ENCODE assay signal across 8 cellular contexts in the genomic region with DNA sequence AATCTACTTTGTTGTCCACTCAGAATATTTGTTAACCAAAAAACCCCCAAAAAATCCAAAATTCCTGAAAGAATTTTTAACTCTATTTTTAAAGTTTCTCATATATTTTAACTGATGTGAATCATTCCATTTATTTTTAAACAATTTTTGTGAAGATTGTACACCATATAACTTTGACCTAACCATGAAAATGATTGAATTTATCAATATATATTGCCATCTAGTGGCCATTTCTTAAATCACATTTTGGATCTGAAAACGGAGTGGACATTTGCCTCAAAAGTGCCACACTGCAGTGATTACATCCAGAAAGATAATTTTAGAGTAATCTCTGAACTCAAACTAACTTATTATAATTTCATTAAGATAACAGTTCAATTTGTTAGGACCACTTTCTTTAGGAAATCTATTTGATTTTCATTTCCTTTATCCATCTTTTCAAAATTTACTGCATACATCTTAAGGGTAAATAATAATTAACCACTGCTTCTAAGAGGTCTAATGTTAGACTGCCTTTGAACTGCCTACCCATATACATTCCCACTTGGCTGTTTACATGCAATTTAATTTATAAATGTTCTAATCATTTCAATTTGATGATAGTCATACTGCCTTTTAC.
A peak's percentile ranks its signal among the peaks of the same experiment; 100 is the strongest.
DNase-seq lines count a peak whose midpoint lies in the region; ATAC-seq, FAIRE-seq and TF ChIP-seq lines count a peak whose summit lies in the region.

No MANE protein-coding gene starts in this region.

- peak; percentile 89 for TF ChIP-seq CTCF in CD14-positive monocyte (IDR thresholded peaks at IDR 0.05)
- TF ChIP-seq CTCF in KMS-11 (conservative IDR thresholded peaks at IDR 0.05; ENCODE audit: low read depth, low read length): peak; percentile 90
- peak; percentile 51 to 68 (median 63) for TF ChIP-seq CTCF in transverse colon (IDR thresholded peaks at IDR 0.05)

- peaks cover 3 to 4% (median 4%) of the 10 kb centered on the region in 3 donors for H3K27me3 Mint-ChIP-seq in CD14-positive monocyte (ENCODE audit: low read depth in 3 of 3)

- H3K4me2 ChIP-seq in KMS-11: no peak overlapping the region

- H3K9me3 ChIP-seq in transverse colon: no peaks in the 10 kb centered on the region

- H3K36me3 ChIP-seq in KMS-11 (ENCODE audit: insufficient read depth) (no peaks in the 10 kb centered on the region), transverse colon (no peaks in the 10 kb centered on the region)

- H2AFZ ChIP-seq in KMS-11 (ENCODE audit: low read depth): no peak overlapping the region

- DNase-seq in CD14-positive monocyte (ENCODE audit: low spot score): no peak
- DNase-seq in germinal center (ENCODE audit: low spot score): peak; percentile 3
- no peak for DNase-seq in transverse colon
- DNase-seq in cerebellar nuclear complex (lab: John Stamatoyannopoulos, UW): no peak
- DNase-seq in GM12892 (ENCODE audit: insufficient read length): no peak

- H3K27me3 ChIP-seq in KMS-11 (ENCODE audit: insufficient read depth, low read depth) (no peaks in the 10 kb centered on the region), transverse colon (no peaks in the 10 kb centered on the region)

- no peak overlapping the region for H3K9ac ChIP-seq in KMS-11

- H3K27ac ChIP-seq in KMS-11 (no peak overlapping the region), transverse colon (no peak overlapping the region)

- H3K4me1 ChIP-seq in KMS-11 (ENCODE audit: low read depth, poor library complexity, severe bottlenecking) (no peaks in the 10 kb centered on the region), transverse colon (no peaks in the 10 kb centered on the region)

- no peaks in the 10 kb centered on the region for H4K20me1 ChIP-seq in KMS-11 (ENCODE audit: insufficient read depth)

- no peak for TF ChIP-seq EP300 in transverse colon (IDR thresholded peaks at IDR 0.05; ENCODE audit: low read depth)

- in situ Hi-C loops in transverse colon (cut with MboI; ENCODE audit: low pct_ligation_motif_present in 1 of 4, low pct_unique_long_range_greater_than_20kb in 1 of 4, low sequenced_read_pairs in 3 of 4): no loop called here

- whole genome bisulfite sequencing in transverse colon (ENCODE audit: low coverage in 1 of 2), 2 donors: 0 to 3% methylated on average over 1 of the region's 1 CpG

- no peak overlapping the region for H3K4me3 ChIP-seq in KMS-11 (IDR thresholded peaks at IDR 0.05; ENCODE audit: insufficient read depth, low read depth, low read length)
- no peak overlapping the region for H3K4me3 ChIP-seq in transverse colon

- H3K36me3 Mint-ChIP-seq in CD14-positive monocyte: no peaks in the 10 kb centered on the region

- H3K4me3 Mint-ChIP-seq in CD14-positive monocyte: no peak overlapping the region

- intact Hi-C loops in CD14-positive monocyte (cut with micrococcal nuclease): no loop called here
- intact Hi-C loops in transverse colon (cut with DNase I; ENCODE audit: low total_unique reads): no loop called here

- FAIRE-seq in GM12892 (lab: Jason Lieb, UNC): no peak

- ATAC-seq in GM19351 (IDR thresholded peaks at IDR 0.05; ENCODE audit: unreplicated experiment): peak; percentile 70
- peak; percentile 67; the same call in 2 of the 3 replicates for ATAC-seq in SK-N-SH treated with all-trans-retinoic acid at 6 μM for 48 hours

- no peaks in the 10 kb centered on the region for H3K9me3 Mint-ChIP-seq in CD14-positive monocyte

- no peaks in the 10 kb centered on the region for H3K79me2 ChIP-seq in KMS-11 (ENCODE audit: insufficient read depth, low read depth)

- no peak overlapping the region for H3K27ac Mint-ChIP-seq in CD14-positive monocyte

- no peak for TF ChIP-seq POLR2A in transverse colon (IDR thresholded peaks at IDR 0.05)
- TF ChIP-seq POLR2A in GM12892 (IDR thresholded peaks at IDR 0.05; ENCODE audit: low read depth, low read length): no peak

- H3K4me1 Mint-ChIP-seq in CD14-positive monocyte: no peaks in the 10 kb centered on the region

TF ChIP-seq in SK-N-SH treated with all-trans-retinoic acid at 6 μM for 48 hours, 23 proteins besides CTCF, POLR2A, EP300 and RAD21:
- TF ChIP-seq, protein P1, sequence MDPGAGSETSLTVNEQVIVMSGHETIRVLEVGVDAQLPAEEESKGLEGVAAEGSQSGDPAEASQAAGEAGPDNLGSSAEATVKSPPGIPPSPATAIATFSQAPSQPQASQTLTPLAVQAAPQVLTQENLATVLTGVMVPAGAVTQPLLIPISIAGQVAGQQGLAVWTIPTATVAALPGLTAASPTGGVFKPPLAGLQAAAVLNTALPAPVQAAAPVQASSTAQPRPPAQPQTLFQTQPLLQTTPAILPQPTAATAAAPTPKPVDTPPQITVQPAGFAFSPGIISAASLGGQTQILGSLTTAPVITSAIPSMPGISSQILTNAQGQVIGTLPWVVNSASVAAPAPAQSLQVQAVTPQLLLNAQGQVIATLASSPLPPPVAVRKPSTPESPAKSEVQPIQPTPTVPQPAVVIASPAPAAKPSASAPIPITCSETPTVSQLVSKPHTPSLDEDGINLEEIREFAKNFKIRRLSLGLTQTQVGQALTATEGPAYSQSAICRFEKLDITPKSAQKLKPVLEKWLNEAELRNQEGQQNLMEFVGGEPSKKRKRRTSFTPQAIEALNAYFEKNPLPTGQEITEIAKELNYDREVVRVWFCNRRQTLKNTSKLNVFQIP (CRISPR knock-in tag; IDR thresholded peaks at IDR 0.05; ENCODE audit: borderline replicate concordance, low read depth): no peak
- TF ChIP-seq OSR1 (CRISPR knock-in tag; IDR thresholded peaks at IDR 0.05) (no peak), PPARA (CRISPR knock-in tag; IDR thresholded peaks at IDR 0.05; ENCODE audit: borderline replicate concordance) (no peak), RARB (CRISPR knock-in tag; IDR thresholded peaks at IDR 0.05) (no peak)
- TF ChIP-seq, protein P2, sequence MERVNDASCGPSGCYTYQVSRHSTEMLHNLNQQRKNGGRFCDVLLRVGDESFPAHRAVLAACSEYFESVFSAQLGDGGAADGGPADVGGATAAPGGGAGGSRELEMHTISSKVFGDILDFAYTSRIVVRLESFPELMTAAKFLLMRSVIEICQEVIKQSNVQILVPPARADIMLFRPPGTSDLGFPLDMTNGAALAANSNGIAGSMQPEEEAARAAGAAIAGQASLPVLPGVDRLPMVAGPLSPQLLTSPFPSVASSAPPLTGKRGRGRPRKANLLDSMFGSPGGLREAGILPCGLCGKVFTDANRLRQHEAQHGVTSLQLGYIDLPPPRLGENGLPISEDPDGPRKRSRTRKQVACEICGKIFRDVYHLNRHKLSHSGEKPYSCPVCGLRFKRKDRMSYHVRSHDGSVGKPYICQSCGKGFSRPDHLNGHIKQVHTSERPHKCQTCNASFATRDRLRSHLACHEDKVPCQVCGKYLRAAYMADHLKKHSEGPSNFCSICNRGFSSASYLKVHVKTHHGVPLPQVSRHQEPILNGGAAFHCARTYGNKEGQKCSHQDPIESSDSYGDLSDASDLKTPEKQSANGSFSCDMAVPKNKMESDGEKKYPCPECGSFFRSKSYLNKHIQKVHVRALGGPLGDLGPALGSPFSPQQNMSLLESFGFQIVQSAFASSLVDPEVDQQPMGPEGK (CRISPR knock-in tag; IDR thresholded peaks at IDR 0.05; ENCODE audit: borderline replicate concordance): no peak
